Comparison of ENCODE assay signal across 12 cellular contexts in the genomic region with DNA sequence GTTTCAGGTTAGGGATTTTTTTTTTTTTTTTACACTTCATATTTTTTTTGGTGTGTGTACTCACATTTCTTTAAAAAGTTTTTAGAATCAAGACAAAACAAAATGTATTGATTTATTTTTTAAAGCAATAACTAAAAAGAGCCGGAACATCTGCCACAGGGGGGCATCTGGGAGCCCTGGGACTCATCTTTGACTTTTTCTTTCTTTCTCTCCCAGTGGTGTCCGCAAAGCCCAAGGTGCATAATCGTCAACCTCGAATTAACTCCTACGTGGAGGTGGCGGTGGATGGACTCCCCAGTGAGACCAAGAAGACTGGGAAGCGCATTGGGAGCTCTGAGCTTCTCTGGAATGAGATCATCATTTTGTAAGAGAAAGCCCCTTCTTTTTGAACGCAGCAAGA. TPM values are rescaled to one million over a fixed set of nuclear protein-coding genes. Genes with fewer than 3 reads are reported as not detected.
DNase-seq lines count a peak whose midpoint lies in the region; ATAC-seq and TF ChIP-seq lines count a peak whose summit lies in the region.
"Had no signal": no experiment of that assay in that cellular context is flagged by ENCODE, and none has a peak within 500 bp of the region (broad histone marks: within the 10 kb centered on the region; RNA-seq: fewer than 3 reads in every experiment).

No MANE protein-coding gene starts in this region.

- H3K36me3 ChIP-seq in left ventricle myocardium inferior, result peaks cover 20% of the 10 kb centered on the region
- no peaks in the 10 kb centered on the region for H3K36me3 ChIP-seq in brain microvascular endothelial cell (replicated peaks)
- H3K36me3 ChIP-seq in kidney epithelial cell (ENCODE audit: control insufficient read depth, insufficient read depth, low read length), result no peaks in the 10 kb centered on the region

- ATAC-seq in right cardiac atrium (no peak), HG02852 (IDR thresholded peaks at IDR 0.05; ENCODE audit: unreplicated experiment) (no peak), GM21360 (IDR thresholded peaks at IDR 0.05; ENCODE audit: unreplicated experiment) (no peak)

- H3K9me3 ChIP-seq in left ventricle myocardium inferior (replicated peaks) (no peaks in the 10 kb centered on the region), right cardiac atrium (ENCODE audit: control insufficient read depth, low read length) (no peaks in the 10 kb centered on the region)
- H3K9me3 ChIP-seq: neutrophil had no signal

- 54% methylated on average over 8 of the region's 8 CpGs for WGBS in right cardiac atrium

- no peak for DNase-seq in left ventricle myocardium inferior
- no peak for DNase-seq in right cardiac atrium
- peak; percentile 28 for DNase-seq in brain microvascular endothelial cell
- no peak for DNase-seq in kidney epithelial cell (ENCODE audit: low read depth)
- no peak for DNase-seq in NCI-H2029 (lab: John Stamatoyannopoulos, UW)
- no peak for DNase-seq in T-helper 1 cell
- DNase-seq: activated T-cell treated with anti-CD3 and anti-CD28 coated beads for 4 hours, NCI-H1092, T1000 had no signal

- intact Hi-C loops in left ventricle myocardium inferior (cut with micrococcal nuclease) (loop anchor here (5.0 to 10.0 kb wide), 2 partner anchors 56 to 129 kb away; no protein-coding TSS in a partner anchor), right cardiac atrium (cut with DNase I) (loop anchor here in 2 of 4 donors (5.0 to 10.0 kb wide), 3 partner anchors 59 to 134 kb away; no protein-coding TSS in a partner anchor)

- H3K27ac ChIP-seq in left ventricle myocardium inferior (replicated peaks) (no peak overlapping the region), right cardiac atrium (ENCODE audit: low read length) (no peak overlapping the region), brain microvascular endothelial cell (no peak overlapping the region)
- H3K27ac ChIP-seq: neutrophil had no signal

- peaks cover 7% of the 10 kb centered on the region for H3K4me1 ChIP-seq in left ventricle myocardium inferior
- no peaks in the 10 kb centered on the region for H3K4me1 ChIP-seq in right cardiac atrium (ENCODE audit: control insufficient read depth, insufficient read depth, low read length)

- peak; percentile 51 for TF ChIP-seq CTCF in left ventricle myocardium inferior (IDR thresholded peaks at IDR 0.05; ENCODE audit: borderline replicate concordance)
- TF ChIP-seq CTCF in brain microvascular endothelial cell (IDR thresholded peaks at IDR 0.05; ENCODE audit: low read depth, low read length, missing control alignments), result peak; percentile 72
- peak; percentile 54 for TF ChIP-seq CTCF in kidney epithelial cell (IDR thresholded peaks at IDR 0.05; ENCODE audit: insufficient read depth, low read length, poor library complexity, severe bottlenecking)

- H3K4me3 ChIP-seq in left ventricle myocardium inferior (peak overlapping the region; percentile 45), right cardiac atrium (ENCODE audit: low read length) (no peak overlapping the region), brain microvascular endothelial cell (ENCODE audit: low read depth, low read length) (no peak overlapping the region), kidney epithelial cell (ENCODE audit: low read depth, low read length) (no peak overlapping the region)

- in situ Hi-C loops in brain microvascular endothelial cell (cut with HindIII; ENCODE audit: low pct_ligation_motif_present, low sequenced_read_pairs), result no loop called here

- no peaks in the 10 kb centered on the region for H3K27me3 ChIP-seq in left ventricle myocardium inferior (ENCODE audit: low read depth)
- H3K27me3 ChIP-seq in right cardiac atrium (ENCODE audit: control insufficient read depth, insufficient read depth), result no peaks in the 10 kb centered on the region
- H3K27me3 ChIP-seq in brain microvascular endothelial cell (replicated peaks), result no peaks in the 10 kb centered on the region
- H3K27me3 ChIP-seq in kidney epithelial cell (ENCODE audit: control insufficient read depth, insufficient read depth, low read length), result no peaks in the 10 kb centered on the region
- H3K27me3 ChIP-seq: neutrophil had no signal

RNA-seq across cellular contexts. Expression of a gene that starts 36.3 kb away (rescaled TPM):
- total RNA-seq in left ventricle myocardium inferior (21.3 TPM), right cardiac atrium (10 to 100 TPM; 18.0 to 24.6 (median 19.6) TPM), kidney epithelial cell (40.7 and 40.9 TPM in 2 replicates)
- 11.0 TPM for polyA plus RNA-seq in right cardiac atrium

RNA-seq across cellular contexts. Expression of a gene that starts 43.7 kb away (rescaled TPM):
- total RNA-seq in left ventricle myocardium inferior, result 14.7 TPM
- 10 to 100 TPM; 18.2 to 23.7 (median 20.9) TPM for total RNA-seq in right cardiac atrium
- 14.9 TPM for polyA plus RNA-seq in right cardiac atrium
- 52.2 and 54.1 TPM in 2 replicates for total RNA-seq in kidney epithelial cell
